ENCODE assay signal across 1 cellular context in the genomic region with DNA sequence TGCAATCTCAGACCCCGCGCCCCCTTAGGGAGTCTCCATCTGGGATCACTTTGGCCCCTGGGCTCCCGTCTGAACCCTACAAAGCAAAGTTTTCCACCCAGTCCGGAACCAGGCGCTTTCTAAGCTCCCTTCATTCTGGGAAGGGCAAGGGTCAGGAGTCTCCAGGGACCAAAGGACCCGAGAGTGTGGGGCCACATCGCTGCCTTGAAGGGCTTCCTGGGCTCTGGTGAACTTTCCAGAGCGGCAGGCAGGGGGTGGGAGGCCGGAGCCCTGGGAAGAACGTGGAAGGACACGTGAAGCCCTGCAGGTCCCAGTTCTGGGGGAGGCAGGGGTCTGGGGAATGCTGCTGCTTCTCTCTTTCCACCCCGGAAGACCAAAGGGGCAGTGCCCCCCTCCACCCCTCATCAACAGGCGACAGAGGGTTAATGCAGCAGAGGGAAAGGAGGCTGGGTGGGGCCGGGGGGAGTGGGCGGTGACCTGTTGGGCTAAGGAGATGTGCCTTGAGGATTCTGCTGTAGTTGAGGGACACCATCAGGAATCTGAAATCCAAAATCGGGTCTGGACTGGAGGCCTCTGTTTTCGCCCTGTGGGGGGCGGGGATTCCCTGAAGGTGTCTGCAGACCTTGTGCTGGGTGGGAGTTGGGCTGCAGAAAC.
TF ChIP-seq lines count a peak whose summit lies in the region.

No MANE protein-coding gene starts in this region.

TF ChIP-seq in HepG2, 621 proteins besides CTCF, POLR2A, EP300 and RAD21 (continued from another document and continues in another):
- no peak for TF ChIP-seq KDM6A (CRISPR knock-in tag; IDR thresholded peaks at IDR 0.05; ENCODE audit: low read depth)
- no peak for TF ChIP-seq NFIC (IDR thresholded peaks at IDR 0.05; ENCODE audit: low read length)
- TF ChIP-seq GABPB1 (CRISPR knock-in tag; IDR thresholded peaks at IDR 0.05), result no peak
- TF ChIP-seq, protein P1, sequence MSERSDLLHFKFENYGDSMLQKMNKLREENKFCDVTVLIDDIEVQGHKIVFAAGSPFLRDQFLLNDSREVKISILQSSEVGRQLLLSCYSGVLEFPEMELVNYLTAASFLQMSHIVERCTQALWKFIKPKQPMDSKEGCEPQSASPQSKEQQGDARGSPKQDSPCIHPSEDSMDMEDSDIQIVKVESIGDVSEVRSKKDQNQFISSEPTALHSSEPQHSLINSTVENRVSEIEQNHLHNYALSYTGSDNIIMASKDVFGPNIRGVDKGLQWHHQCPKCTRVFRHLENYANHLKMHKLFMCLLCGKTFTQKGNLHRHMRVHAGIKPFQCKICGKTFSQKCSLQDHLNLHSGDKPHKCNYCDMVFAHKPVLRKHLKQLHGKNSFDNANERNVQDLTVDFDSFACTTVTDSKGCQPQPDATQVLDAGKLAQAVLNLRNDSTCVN (CRISPR knock-in tag; IDR thresholded peaks at IDR 0.05; ENCODE audit: borderline replicate concordance), result no peak
- TF ChIP-seq ZNF7 (CRISPR knock-in tag; IDR thresholded peaks at IDR 0.05), result no peak
- no peak for TF ChIP-seq SIX1 (CRISPR knock-in tag; IDR thresholded peaks at IDR 0.05; ENCODE audit: borderline replicate concordance)
- 0 out of 2 replicates have a peak, but pooled peaks have one; percentile 36 for TF ChIP-seq NR1H2 (CRISPR knock-in tag; IDR thresholded peaks at IDR 0.05; ENCODE audit: borderline replicate concordance, low read depth)
- TF ChIP-seq SALL1 (CRISPR knock-in tag; IDR thresholded peaks at IDR 0.05), result no peak
- TF ChIP-seq, protein P2, sequence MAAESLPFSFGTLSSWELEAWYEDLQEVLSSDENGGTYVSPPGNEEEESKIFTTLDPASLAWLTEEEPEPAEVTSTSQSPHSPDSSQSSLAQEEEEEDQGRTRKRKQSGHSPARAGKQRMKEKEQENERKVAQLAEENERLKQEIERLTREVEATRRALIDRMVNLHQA (CRISPR knock-in tag; IDR thresholded peaks at IDR 0.05), result no peak
- TF ChIP-seq ZNF878 (CRISPR knock-in tag; IDR thresholded peaks at IDR 0.05), result no peak
- TF ChIP-seq NR2F6 (IDR thresholded peaks at IDR 0.05), result peak; percentile 40; the same call in 1 of the 2 replicates
- no peak for TF ChIP-seq NR2F6 (CRISPR knock-in tag; IDR thresholded peaks at IDR 0.05)
- no peak for TF ChIP-seq TFE3 (CRISPR knock-in tag; IDR thresholded peaks at IDR 0.05)
- no peak for TF ChIP-seq ZFP36L1 (CRISPR knock-in tag; IDR thresholded peaks at IDR 0.05)
- no peak for TF ChIP-seq ZBTB39 (CRISPR knock-in tag; IDR thresholded peaks at IDR 0.05)
- 0 out of 2 replicates have a peak, but pooled peaks have one; percentile 39 for TF ChIP-seq EED (CRISPR knock-in tag; IDR thresholded peaks at IDR 0.05)
- peak; percentile 67; the same call in 1 of the 2 replicates for TF ChIP-seq ZNF343 (CRISPR knock-in tag; IDR thresholded peaks at IDR 0.05)
- no peak for TF ChIP-seq ZNF414 (CRISPR knock-in tag; IDR thresholded peaks at IDR 0.05)
- no peak for TF ChIP-seq SAFB2 (CRISPR knock-in tag; IDR thresholded peaks at IDR 0.05; ENCODE audit: borderline replicate concordance, low read depth)
- no peak for TF ChIP-seq DZIP1 (CRISPR knock-in tag; IDR thresholded peaks at IDR 0.05)
- TF ChIP-seq SNAPC2 (CRISPR knock-in tag; IDR thresholded peaks at IDR 0.05), result no peak
- TF ChIP-seq, protein P3, sequence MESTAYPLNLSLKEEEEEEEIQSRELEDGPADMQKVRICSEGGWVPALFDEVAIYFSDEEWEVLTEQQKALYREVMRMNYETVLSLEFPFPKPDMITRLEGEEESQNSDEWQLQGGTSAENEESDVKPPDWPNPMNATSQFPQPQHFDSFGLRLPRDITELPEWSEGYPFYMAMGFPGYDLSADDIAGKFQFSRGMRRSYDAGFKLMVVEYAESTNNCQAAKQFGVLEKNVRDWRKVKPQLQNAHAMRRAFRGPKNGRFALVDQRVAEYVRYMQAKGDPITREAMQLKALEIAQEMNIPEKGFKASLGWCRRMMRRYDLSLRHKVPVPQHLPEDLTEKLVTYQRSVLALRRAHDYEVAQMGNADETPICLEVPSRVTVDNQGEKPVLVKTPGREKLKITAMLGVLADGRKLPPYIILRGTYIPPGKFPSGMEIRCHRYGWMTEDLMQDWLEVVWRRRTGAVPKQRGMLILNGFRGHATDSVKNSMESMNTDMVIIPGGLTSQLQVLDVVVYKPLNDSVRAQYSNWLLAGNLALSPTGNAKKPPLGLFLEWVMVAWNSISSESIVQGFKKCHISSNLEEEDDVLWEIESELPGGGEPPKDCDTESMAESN (CRISPR knock-in tag; conservative IDR thresholded peaks at IDR 0.05), result no peak
- no peak for TF ChIP-seq ZNF558 (CRISPR knock-in tag; IDR thresholded peaks at IDR 0.05; ENCODE audit: borderline replicate concordance)
- TF ChIP-seq, protein P4, sequence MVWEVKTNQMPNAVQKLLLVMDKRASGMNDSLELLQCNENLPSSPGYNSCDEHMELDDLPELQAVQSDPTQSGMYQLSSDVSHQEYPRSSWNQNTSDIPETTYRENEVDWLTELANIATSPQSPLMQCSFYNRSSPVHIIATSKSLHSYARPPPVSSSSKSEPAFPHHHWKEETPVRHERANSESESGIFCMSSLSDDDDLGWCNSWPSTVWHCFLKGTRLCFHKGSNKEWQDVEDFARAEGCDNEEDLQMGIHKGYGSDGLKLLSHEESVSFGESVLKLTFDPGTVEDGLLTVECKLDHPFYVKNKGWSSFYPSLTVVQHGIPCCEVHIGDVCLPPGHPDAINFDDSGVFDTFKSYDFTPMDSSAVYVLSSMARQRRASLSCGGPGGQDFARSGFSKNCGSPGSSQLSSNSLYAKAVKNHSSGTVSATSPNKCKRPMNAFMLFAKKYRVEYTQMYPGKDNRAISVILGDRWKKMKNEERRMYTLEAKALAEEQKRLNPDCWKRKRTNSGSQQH (CRISPR knock-in tag; IDR thresholded peaks at IDR 0.05; ENCODE audit: low read depth), result no peak
- no peak for TF ChIP-seq NCOA2 (CRISPR knock-in tag; IDR thresholded peaks at IDR 0.05)
- no peak for TF ChIP-seq ZNF224 (CRISPR knock-in tag; IDR thresholded peaks at IDR 0.05)
- no peak for TF ChIP-seq CENPBD1 (CRISPR knock-in tag; IDR thresholded peaks at IDR 0.05; ENCODE audit: borderline replicate concordance, low read depth)
- TF ChIP-seq PRMT3 (CRISPR knock-in tag; IDR thresholded peaks at IDR 0.05; ENCODE audit: borderline replicate concordance, low read depth), result no peak
- no peak for TF ChIP-seq RNF219 (CRISPR knock-in tag; IDR thresholded peaks at IDR 0.05)
- peak; percentile 17; the same call in 1 of the 2 replicates for TF ChIP-seq HNF4A (CRISPR knock-in tag; IDR thresholded peaks at IDR 0.05)
- no peak for TF ChIP-seq ZNF432 (CRISPR knock-in tag; IDR thresholded peaks at IDR 0.05; ENCODE audit: borderline replicate concordance)
- TF ChIP-seq KDM1A (CRISPR knock-in tag; IDR thresholded peaks at IDR 0.05), result no peak
- no peak for TF ChIP-seq ZNF614 (CRISPR knock-in tag; IDR thresholded peaks at IDR 0.05; ENCODE audit: borderline replicate concordance)
- no peak for TF ChIP-seq RBAK (CRISPR knock-in tag; IDR thresholded peaks at IDR 0.05)
- no peak for TF ChIP-seq ATAD3A (CRISPR knock-in tag; IDR thresholded peaks at IDR 0.05)
- no peak for TF ChIP-seq NRL (CRISPR knock-in tag; IDR thresholded peaks at IDR 0.05; ENCODE audit: borderline replicate concordance)
- peak; percentile 34; the same call in 1 of the 2 replicates for TF ChIP-seq BCL3 (CRISPR knock-in tag; IDR thresholded peaks at IDR 0.05)
- no peak for TF ChIP-seq IKZF1 (IDR thresholded peaks at IDR 0.05)
- TF ChIP-seq, protein P5, sequence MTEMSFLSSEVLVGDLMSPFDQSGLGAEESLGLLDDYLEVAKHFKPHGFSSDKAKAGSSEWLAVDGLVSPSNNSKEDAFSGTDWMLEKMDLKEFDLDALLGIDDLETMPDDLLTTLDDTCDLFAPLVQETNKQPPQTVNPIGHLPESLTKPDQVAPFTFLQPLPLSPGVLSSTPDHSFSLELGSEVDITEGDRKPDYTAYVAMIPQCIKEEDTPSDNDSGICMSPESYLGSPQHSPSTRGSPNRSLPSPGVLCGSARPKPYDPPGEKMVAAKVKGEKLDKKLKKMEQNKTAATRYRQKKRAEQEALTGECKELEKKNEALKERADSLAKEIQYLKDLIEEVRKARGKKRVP (CRISPR knock-in tag; IDR thresholded peaks at IDR 0.05), result no peak
- no peak for TF ChIP-seq PRPF4 (IDR thresholded peaks at IDR 0.05; ENCODE audit: low read depth, low read length, poor library complexity, severe bottlenecking)
- TF ChIP-seq PHF20 (CRISPR knock-in tag; IDR thresholded peaks at IDR 0.05), result 0 out of 2 replicates have a peak, but pooled peaks have one; percentile 29
- TF ChIP-seq ZNF121 (CRISPR knock-in tag; IDR thresholded peaks at IDR 0.05), result no peak
- 0 out of 2 replicates have a peak, but pooled peaks have one; percentile 47 for TF ChIP-seq ZNF564 (CRISPR knock-in tag; IDR thresholded peaks at IDR 0.05)
- TF ChIP-seq ZNF329 (CRISPR knock-in tag; IDR thresholded peaks at IDR 0.05; ENCODE audit: low read depth), result no peak
- no peak for TF ChIP-seq POLR2AphosphoS2 (IDR thresholded peaks at IDR 0.05; ENCODE audit: low read depth, low read length)
- no peak for TF ChIP-seq NCOA5 (CRISPR knock-in tag; IDR thresholded peaks at IDR 0.05)
- TF ChIP-seq MTF1 (CRISPR knock-in tag; IDR thresholded peaks at IDR 0.05), result no peak
